Comparison of ENCODE assay signal across 21 cellular contexts in the genomic region with DNA sequence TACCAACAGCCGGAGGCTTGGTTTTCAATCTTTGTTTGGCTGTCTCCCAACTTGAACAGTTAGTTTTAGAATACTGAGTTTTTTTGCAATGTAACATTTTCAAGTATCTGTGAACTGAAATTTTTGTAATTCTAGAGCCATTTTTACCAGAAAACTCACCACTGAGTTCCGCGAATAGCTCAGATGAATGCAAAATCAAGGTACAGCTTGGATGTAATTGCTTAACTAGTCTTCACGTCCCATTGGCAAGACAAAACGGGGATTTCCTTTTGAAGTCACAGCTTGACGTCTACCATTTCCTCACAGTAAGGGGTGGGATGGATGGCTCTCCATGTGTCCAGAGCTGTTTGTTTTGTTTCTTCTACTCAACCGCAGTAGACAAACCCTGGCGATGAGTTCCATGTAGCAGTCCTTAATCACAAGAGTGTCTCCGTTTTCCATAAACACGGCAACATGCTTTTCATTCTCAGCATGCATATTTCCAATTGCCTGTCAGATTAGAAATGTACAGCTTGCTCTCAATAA. TPM values are rescaled to one million over a fixed set of nuclear protein-coding genes. Genes with fewer than 3 reads are reported as not detected.
"Had no signal": no experiment of that assay in that cellular context is flagged by ENCODE, and none has a peak within 500 bp of the region (broad histone marks: within the 10 kb centered on the region; RNA-seq: fewer than 3 reads in every experiment).

No MANE protein-coding gene starts in this region.

- H3K9me3 ChIP-seq: breast epithelium, heart right ventricle, left ventricle myocardium inferior, mucosa of descending colon, prostate gland, right atrium auricular region had no signal

- H3K27me3 ChIP-seq: breast epithelium, neural progenitor cell, right atrium auricular region had no signal

- H3K27ac ChIP-seq: breast epithelium, heart right ventricle, left ventricle myocardium inferior, neural progenitor cell, prostate gland, right atrium auricular region had no signal

- ATAC-seq: activated CD4-positive, CD25-positive, alpha-beta regulatory T cell treated with anti-CD3 and anti-CD28 coated beads, Interleukin-2, amount 50 U/mL, for 24 hours; heart right ventricle; mucosa of descending colon had no signal

- H3K36me3 ChIP-seq: breast epithelium, heart right ventricle, left ventricle myocardium inferior, neural progenitor cell, prostate gland, right atrium auricular region had no signal

- H3K4me1 ChIP-seq: breast epithelium, heart right ventricle, left ventricle myocardium inferior, prostate gland, right atrium auricular region had no signal

- DNase-seq: activated CD8-positive, alpha-beta memory T cell treated with anti-CD3 and anti-CD28 coated beads for 24 hours; activated CD8-positive, alpha-beta memory T cell treated with anti-CD3 and anti-CD28 coated beads, Interleukin-2, amount 50 U/mL, for 48 hours; activated effector memory CD4-positive, alpha-beta T cell treated with Interleukin-2 at 50 U/mL for 16 hours; activated naive CD4-positive, alpha-beta T cell treated with anti-CD3 and anti-CD28 coated beads, Interleukin-2, amount 50 U/mL, for 16 hours; activated T-cell treated with anti-CD3 and anti-CD28 coated beads, Interleukin-2, amount 50 U/mL, for 48 hours; aorta; cortex of kidney; erythroblast; heart right ventricle; immature natural killer cell; kidney glomerular epithelial cell; left ventricle myocardium inferior; naive B cell; stimulated activated CD4-positive, alpha-beta T cell treated with anti-CD3 and anti-CD28 coated beads, Interleukin-2, amount 100 ng/mL, for 48 hours; T1000 had no signal

- H3K4me3 ChIP-seq: breast epithelium, heart right ventricle, left ventricle myocardium inferior, mucosa of descending colon, neural progenitor cell, prostate gland, right atrium auricular region had no signal

RNA-seq across cellular contexts. Expression of a gene that starts 55.8 kb away (rescaled TPM):
- polyA plus RNA-seq: immature natural killer cell had no signal
